Comparison of ENCODE assay signal across 8 cellular contexts in genomic region chr17:15683824-15684478, GRCh38. TPM values are rescaled to one million over a fixed set of nuclear protein-coding genes. Genes with fewer than 3 reads are reported as not detected.
DNase-seq lines count a peak whose midpoint lies in the region; ATAC-seq and TF ChIP-seq lines count a peak whose summit lies in the region.
"Not testable (repeated sequence)": the region's sequence is repeated elsewhere in the genome, so short reads cannot be mapped to it uniquely, and the experiment has no call there.

Gene TRIM16, minus strand, starts transcription at chr17:15684311. Its CDS starts 32,702 bp downstream, at chr17:15651609.

- H3K27me3 ChIP-seq in BLaER1 treated with 17β-estradiol and CSF1 and Interleukin-3, amounts not matched to agents 10 nM and 100 nM; lower lobe of right lung (ENCODE audit: low read depth): not testable (repeated sequence)

- H3K9ac ChIP-seq in BLaER1 treated with 17β-estradiol and CSF1 and Interleukin-3, amounts not matched to agents 10 nM and 100 nM = peak within 1 kb of the TSS; percentile 70 to 83 (median 79); a peak in 21 of 22 replicates

- H3K4me3 ChIP-seq in BLaER1 treated with 17β-estradiol and CSF1 and Interleukin-3, amounts not matched to agents 10 nM and 100 nM = peak within 1 kb of the TSS; percentile 57 to 76 (median 68)
- peak within 1 kb of the TSS; percentile 65 for H3K4me3 ChIP-seq in lower lobe of right lung

- ATAC-seq in GM19452 (IDR thresholded peaks at IDR 0.05; ENCODE audit: unreplicated experiment) (peak; percentile 95), HG03521 (IDR thresholded peaks at IDR 0.05; ENCODE audit: unreplicated experiment) (peak; percentile 89), lower lobe of right lung (peak; percentile 92 to 98)

- intact Hi-C loops in lower lobe of right lung (cut with DNase I) = not testable (repeated sequence)

- H3K4me2 ChIP-seq in BLaER1 treated with 17β-estradiol and CSF1 and Interleukin-3, amounts not matched to agents 10 nM and 100 nM = peak within 1 kb of the TSS; percentile 76 to 93 (median 82)

- not testable (repeated sequence) for H4K20me1 ChIP-seq in BLaER1 treated with 17β-estradiol and CSF1 and Interleukin-3, amounts not matched to agents 10 nM and 100 nM

- not testable (repeated sequence) for H3K9me3 ChIP-seq in BLaER1 treated with 17β-estradiol and CSF1 and Interleukin-3, amounts not matched to agents 10 nM and 100 nM (replicated peaks in 1 of 11); lower lobe of right lung

- not testable (repeated sequence) for H3K36me3 ChIP-seq in BLaER1 treated with 17β-estradiol and CSF1 and Interleukin-3, amounts not matched to agents 10 nM and 100 nM; lower lobe of right lung

- DNase-seq in NK-92 treated with Interleukin-12 subunit alpha and Interleukin-12 subunit beta, amount 100 ng/mL, for 24 hours (lab: John Stamatoyannopoulos, UW) = peak; percentile 21
- DNase-seq in activated CD8-positive, alpha-beta memory T cell treated with anti-CD3 and anti-CD28 coated beads for 1 hour (ENCODE audit: extremely low read depth in 1 of 2, low read depth in 1 of 2) = peak; percentile 45 to 64
- DNase-seq in effector CD4-positive, alpha-beta T cell = peak; percentile 75
- DNase-seq in lower lobe of right lung = peak; percentile 91
- DNase-seq in stimulated activated CD4-positive, alpha-beta T cell treated with anti-CD3 and anti-CD28 coated beads, Interleukin-4, amount 100 ng/mL, for 24 hours = peak; percentile 80

- not testable (repeated sequence) for H3K4me1 ChIP-seq in BLaER1 treated with 17β-estradiol and CSF1 and Interleukin-3, amounts not matched to agents 10 nM and 100 nM; lower lobe of right lung

- H3K27ac ChIP-seq in BLaER1 treated with 17β-estradiol and CSF1 and Interleukin-3, amounts not matched to agents 10 nM and 100 nM = peak within 1 kb of the TSS; percentile 60 to 78 (median 73); a peak in 21 of 22 replicates
- H3K27ac ChIP-seq in lower lobe of right lung = peak within 1 kb of the TSS; percentile 73

- TF ChIP-seq CTCF in lower lobe of right lung (IDR thresholded peaks at IDR 0.05) = not testable (repeated sequence)

RNA-seq across cellular contexts. Expression of gene TRIM16, which starts in this region (rescaled TPM):
- 20.6 TPM for total RNA-seq in lower lobe of right lung

Comparison
In these comparisons a context has a peak if more than half of its experiments do, and no peak if none do; other contexts are left out.
1. Peak in every context shown above with its lines: DNase-seq, ATAC-seq, H3K4me3 ChIP-seq and H3K27ac ChIP-seq.
2. DNase-seq: peak in every context shown above with its lines; median percentile 91 in lower lobe of right lung; 80 in stimulated activated CD4-positive, alpha-beta T cell treated with anti-CD3 and anti-CD28 coated beads, Interleukin-4, amount 100 ng/mL, for 24 hours; 75 in effector CD4-positive, alpha-beta T cell; 54 in activated CD8-positive, alpha-beta memory T cell treated with anti-CD3 and anti-CD28 coated beads for 1 hour; 21 in NK-92 treated with Interleukin-12 subunit alpha and Interleukin-12 subunit beta, amount 100 ng/mL, for 24 hours.